Comparison of ENCODE assay signal across 9 cellular contexts in genomic region chr9:129964901-129965734, GRCh38.
DNase-seq lines count a peak whose midpoint lies in the region; ATAC-seq and TF ChIP-seq lines count a peak whose summit lies in the region.
"Had no signal": no experiment of that assay in that cellular context is flagged by ENCODE, and none has a peak within 500 bp of the region (broad histone marks: within the 10 kb centered on the region; RNA-seq: fewer than 3 reads in every experiment).

No MANE protein-coding gene starts in this region.

- peaks cover 52 to 86% (median 70%) of the 10 kb centered on the region in 7 donors for H3K4me1 Mint-ChIP-seq in naive thymus-derived CD4-positive, alpha-beta T cell

- H3K27ac Mint-ChIP-seq in naive thymus-derived CD4-positive, alpha-beta T cell = peak overlapping the region; percentile 89 to 99 (median 97)

- DNase-seq in AG04449 (ENCODE audit: low read depth, low spot score) = peak; percentile 56
- DNase-seq in effector memory CD4-positive, alpha-beta T cell = no peak
- no peak for DNase-seq in naive thymus-derived CD4-positive, alpha-beta T cell
- DNase-seq: NCI-H510A treated with DMSO at 0.1 percent for 48 hours had no signal

- POLR2A ChIA-PET in AG04449 (lab: Yijun Ruan, JAX) = no interaction called here
- POLR2A ChIA-PET in naive thymus-derived CD4-positive, alpha-beta T cell (lab: Charles Lee) = interaction anchor here (0.7 to 4.3 kb wide), 11 partner anchors 8 to 1687 kb away, joined by 3 to 51 read pairs (median 4); no protein-coding TSS in a partner anchor

- intact Hi-C loops in naive thymus-derived CD4-positive, alpha-beta T cell (cut with micrococcal nuclease) = loop anchor here (2.0 to 5.0 kb wide), 3 partner anchors 26 to 128 kb away; partner anchors contain the start of genes C9orf78 (in 1 of the 2) and USP20 (in 1 of the 2)

- H3K27me3 ChIP-seq in effector memory CD4-positive, alpha-beta T cell (replicated peaks; ENCODE audit: control insufficient read depth, insufficient read depth, low read length, poor library complexity, severe bottlenecking) = no peaks in the 10 kb centered on the region
- no peaks in the 10 kb centered on the region for H3K27me3 ChIP-seq in naive thymus-derived CD4-positive, alpha-beta T cell (ENCODE audit: control insufficient read depth in 2 of 2, insufficient read depth in 2 of 2, low read length in 2 of 2)

- CTCF ChIA-PET in AG04449 (lab: Yijun Ruan, JAX) = interaction anchor here (0.9 kb wide), 1 partner anchor 102 kb away, joined by 3 read pairs; no protein-coding TSS in a partner anchor
- CTCF ChIA-PET in naive thymus-derived CD4-positive, alpha-beta T cell (lab: Charles Lee) = interaction anchor here (0.6 to 1.6 kb wide), 8 partner anchors 8 to 80 kb away, joined by 3 to 6 read pairs (median 4); no protein-coding TSS in a partner anchor

- H3K36me3 Mint-ChIP-seq in naive thymus-derived CD4-positive, alpha-beta T cell = peaks cover 9 to 34% (median 16%) of the 10 kb centered on the region in 5 donors

- no peak overlapping the region for H3K4me3 ChIP-seq in AG04449 (ENCODE audit: low read depth, low read length)
- no peak overlapping the region for H3K4me3 ChIP-seq in effector memory CD4-positive, alpha-beta T cell (ENCODE audit: insufficient read depth, low read depth, low read length, poor library complexity, severe bottlenecking)
- H3K4me3 ChIP-seq in naive thymus-derived CD4-positive, alpha-beta T cell (ENCODE audit: low read length) = no peak overlapping the region

- peaks cover 0 to 2% (median 0%) of the 10 kb centered on the region in 11 donors for H3K9me3 Mint-ChIP-seq in naive thymus-derived CD4-positive, alpha-beta T cell

- peak overlapping the region in 8 of 10 donors; percentile 13 to 95 (median 53) for H3K4me3 Mint-ChIP-seq in naive thymus-derived CD4-positive, alpha-beta T cell

- TF ChIP-seq CTCF in AG04449 (IDR thresholded peaks at IDR 0.05; ENCODE audit: insufficient read depth, low read length, missing control alignments) = no peak

- peak overlapping the region; percentile 96 for H3K27ac ChIP-seq in KOPT-K1 (ENCODE audit: low read depth, low read length, poor library complexity, severe bottlenecking)
- H3K27ac ChIP-seq in effector memory CD4-positive, alpha-beta T cell (ENCODE audit: insufficient read depth, low read length, poor library complexity, severe bottlenecking) = peak overlapping the region; percentile 48
- H3K27ac ChIP-seq in naive thymus-derived CD4-positive, alpha-beta T cell (ENCODE audit: low read depth, low read length) = peak overlapping the region; percentile 92

- peaks cover 69% of the 10 kb centered on the region for H3K36me3 ChIP-seq in KOPT-K1 (ENCODE audit: insufficient read depth, low read length)
- peaks cover 3% of the 10 kb centered on the region for H3K36me3 ChIP-seq in effector memory CD4-positive, alpha-beta T cell (ENCODE audit: control insufficient read depth, insufficient read depth, low read length)
- H3K36me3 ChIP-seq in naive thymus-derived CD4-positive, alpha-beta T cell (ENCODE audit: control insufficient read depth in 2 of 3, insufficient read depth in 3 of 3, low read length in 3 of 3) = peaks cover 0 to 11% (median 5%) of the 10 kb centered on the region in 3 experiments

- no peaks in the 10 kb centered on the region for H3K9me3 ChIP-seq in KOPT-K1 (ENCODE audit: insufficient read depth, low read length, poor library complexity, severe bottlenecking)
- H3K9me3 ChIP-seq in effector memory CD4-positive, alpha-beta T cell (ENCODE audit: control insufficient read depth, low read length) = no peaks in the 10 kb centered on the region
- H3K9me3 ChIP-seq in naive thymus-derived CD4-positive, alpha-beta T cell (ENCODE audit: control insufficient read depth in 2 of 3, low read length in 3 of 3) = no peaks in the 10 kb centered on the region

- no peak for ATAC-seq in naive thymus-derived CD4-positive, alpha-beta T cell
- no peak for ATAC-seq in HG02840 (IDR thresholded peaks at IDR 0.05; ENCODE audit: low FRiP score, unreplicated experiment)
- no peak for ATAC-seq in GM19467 (IDR thresholded peaks at IDR 0.05; ENCODE audit: unreplicated experiment)
- no peak for ATAC-seq in HG03108 (IDR thresholded peaks at IDR 0.05; ENCODE audit: unreplicated experiment)
- no peak for ATAC-seq in GM21529 (IDR thresholded peaks at IDR 0.05; ENCODE audit: unreplicated experiment)

- peaks cover 31% of the 10 kb centered on the region for H3K4me1 ChIP-seq in effector memory CD4-positive, alpha-beta T cell (ENCODE audit: control insufficient read depth, insufficient read depth, low read length, poor library complexity, severe bottlenecking)
- H3K4me1 ChIP-seq in naive thymus-derived CD4-positive, alpha-beta T cell (ENCODE audit: control insufficient read depth in 2 of 2, insufficient read depth in 2 of 2, low read length in 2 of 2) = peaks cover 34 to 47% of the 10 kb centered on the region in 2 donors

- no peaks in the 10 kb centered on the region for H3K27me3 Mint-ChIP-seq in naive thymus-derived CD4-positive, alpha-beta T cell
